Comparison of ENCODE assay signal across 14 cellular contexts in genomic region chr7:106423836-106424475, GRCh38.
DNase-seq lines count a peak whose midpoint lies in the region; ATAC-seq and TF ChIP-seq lines count a peak whose summit lies in the region.
"Had no signal": no experiment of that assay in that cellular context is flagged by ENCODE, and none has a peak within 500 bp of the region (broad histone marks: within the 10 kb centered on the region; RNA-seq: fewer than 3 reads in every experiment).

No MANE protein-coding gene starts in this region.

- H3K27ac Mint-ChIP-seq in activated CD4-positive, alpha-beta T cell treated with anti-CD3 and anti-CD28 coated beads for 36 hours = peak overlapping the region; percentile 99
- H3K27ac Mint-ChIP-seq in activated CD4-positive, alpha-beta memory T cell treated with anti-CD3 and anti-CD28 coated beads, Interleukin-2, amount 10 ng/mL, durations not matched to agents 7 days and 5 days = peak overlapping the region; percentile 21
- H3K27ac Mint-ChIP-seq in stimulated activated naive B cell treated with anti-CD40 and anti-IgM and Interleukin-4, amounts not matched to agents 10 μg/mL and 1 μg/mL and 100 μg/mL, for 72 hours = peak overlapping the region; percentile 97

- H3K9me3 Mint-ChIP-seq in activated CD4-positive, alpha-beta T cell treated with anti-CD3 and anti-CD28 coated beads for 36 hours (ENCODE audit: low read depth) = peaks cover 2% of the 10 kb centered on the region
- no peaks in the 10 kb centered on the region for H3K9me3 Mint-ChIP-seq in activated CD4-positive, alpha-beta memory T cell treated with anti-CD3 and anti-CD28 coated beads, Interleukin-2, amount 10 ng/mL, durations not matched to agents 7 days and 5 days
- H3K9me3 Mint-ChIP-seq in stimulated activated naive B cell treated with anti-CD40 and anti-IgM and Interleukin-4, amounts not matched to agents 10 μg/mL and 1 μg/mL and 100 μg/mL, for 72 hours = peaks cover 0 to 5% of the 10 kb centered on the region in 2 donors

- H3K27me3 Mint-ChIP-seq in activated CD4-positive, alpha-beta T cell treated with anti-CD3 and anti-CD28 coated beads for 36 hours = peaks cover 4% of the 10 kb centered on the region
- no peaks in the 10 kb centered on the region for H3K27me3 Mint-ChIP-seq in activated CD4-positive, alpha-beta memory T cell treated with anti-CD3 and anti-CD28 coated beads, Interleukin-2, amount 10 ng/mL, durations not matched to agents 7 days and 5 days
- peaks cover 0 to 4% of the 10 kb centered on the region in 2 donors for H3K27me3 Mint-ChIP-seq in stimulated activated naive B cell treated with anti-CD40 and anti-IgM and Interleukin-4, amounts not matched to agents 10 μg/mL and 1 μg/mL and 100 μg/mL, for 72 hours

- peaks cover 88% of the 10 kb centered on the region for H3K4me1 Mint-ChIP-seq in activated CD4-positive, alpha-beta T cell treated with anti-CD3 and anti-CD28 coated beads for 36 hours
- peaks cover 43% of the 10 kb centered on the region for H3K4me1 Mint-ChIP-seq in activated CD4-positive, alpha-beta memory T cell treated with anti-CD3 and anti-CD28 coated beads, Interleukin-2, amount 10 ng/mL, durations not matched to agents 7 days and 5 days
- H3K4me1 Mint-ChIP-seq in stimulated activated naive B cell treated with anti-CD40 and anti-IgM and Interleukin-4, amounts not matched to agents 10 μg/mL and 1 μg/mL and 100 μg/mL, for 72 hours = peaks cover 41 to 67% of the 10 kb centered on the region in 2 donors

- DNase-seq in activated CD4-positive, alpha-beta T cell treated with anti-CD3 and anti-CD28 coated beads for 36 hours = no peak
- DNase-seq in activated CD4-positive, alpha-beta T cell treated with anti-CD3 and anti-CD28 coated beads, Interleukin-2, amount 50 U/mL, for 48 hours = no peak
- DNase-seq in activated CD4-positive, alpha-beta memory T cell treated with anti-CD3 and anti-CD28 coated beads, Interleukin-2, amount 10 ng/mL, durations not matched to agents 7 days and 5 days = no peak
- DNase-seq in foreskin keratinocyte (no peak), T1000 (lab: John Stamatoyannopoulos, UW) (no peak), NCI-H510A (lab: John Stamatoyannopoulos, UW) (no peak), NCI-H2029 (lab: John Stamatoyannopoulos, UW) (no peak)
- no peak for DNase-seq in stimulated activated naive B cell treated with anti-CD40 and anti-IgM and Interleukin-4, amounts not matched to agents 10 μg/mL and 1 μg/mL and 100 μg/mL, for 72 hours
- DNase-seq: ACHN, activated gamma-delta T cell treated with Interleukin-2 at 50 U/mL for 16 hours, DND-41, head of caudate nucleus, KBM-7, Peyer's patch had no signal

- no peaks in the 10 kb centered on the region for H3K27me3 ChIP-seq in foreskin keratinocyte
- H3K27me3 ChIP-seq: Peyer's patch had no signal

- POLR2A ChIA-PET in activated CD4-positive, alpha-beta T cell treated with anti-CD3 and anti-CD28 coated beads for 36 hours (lab: Charles Lee) = interaction anchor here (0.6 kb wide), 1 partner anchor 333 kb away, joined by 3 read pairs; no protein-coding TSS in a partner anchor
- POLR2A ChIA-PET in activated CD4-positive, alpha-beta memory T cell treated with anti-CD3 and anti-CD28 coated beads, Interleukin-2, amount 10 ng/mL, durations not matched to agents 7 days and 5 days (lab: Charles Lee) = interaction anchor here (2.6 kb wide), 1 partner anchor 139 kb away, joined by 9 read pairs; the partner anchor contains the start of gene NAMPT

- no peak for ATAC-seq in activated CD4-positive, alpha-beta T cell treated with anti-CD3 and anti-CD28 coated beads for 36 hours
- ATAC-seq in foreskin keratinocyte = no peak
- no peak for ATAC-seq in stimulated activated naive B cell treated with anti-CD40 and anti-IgM and Interleukin-4, amounts not matched to agents 10 μg/mL and 1 μg/mL and 100 μg/mL, for 72 hours (replicated peaks)

- H3K4me3 Mint-ChIP-seq in activated CD4-positive, alpha-beta T cell treated with anti-CD3 and anti-CD28 coated beads for 36 hours = peak overlapping the region; percentile 70
- H3K4me3 Mint-ChIP-seq in activated CD4-positive, alpha-beta memory T cell treated with anti-CD3 and anti-CD28 coated beads, Interleukin-2, amount 10 ng/mL, durations not matched to agents 7 days and 5 days = no peak overlapping the region
- H3K4me3 Mint-ChIP-seq in stimulated activated naive B cell treated with anti-CD40 and anti-IgM and Interleukin-4, amounts not matched to agents 10 μg/mL and 1 μg/mL and 100 μg/mL, for 72 hours = peak overlapping the region; percentile 27 to 70

- H3K27ac ChIP-seq in foreskin keratinocyte = peak overlapping the region; percentile 87

- TF ChIP-seq CTCF in foreskin keratinocyte (conservative IDR thresholded peaks at IDR 0.05) = no peak

- H3K4me1 ChIP-seq in foreskin keratinocyte = peaks cover 12% of the 10 kb centered on the region

- CTCF ChIA-PET in activated CD4-positive, alpha-beta T cell treated with anti-CD3 and anti-CD28 coated beads for 36 hours (lab: Charles Lee) = interaction anchor here (1.0 kb wide), 1 partner anchor 39 kb away, joined by 4 read pairs; no protein-coding TSS in a partner anchor
- CTCF ChIA-PET in activated CD4-positive, alpha-beta memory T cell treated with anti-CD3 and anti-CD28 coated beads, Interleukin-2, amount 10 ng/mL, durations not matched to agents 7 days and 5 days (lab: Charles Lee) = no interaction called here

- H3K36me3 Mint-ChIP-seq in activated CD4-positive, alpha-beta T cell treated with anti-CD3 and anti-CD28 coated beads for 36 hours (ENCODE audit: low read depth) = peaks cover 19% of the 10 kb centered on the region
- H3K36me3 Mint-ChIP-seq in activated CD4-positive, alpha-beta memory T cell treated with anti-CD3 and anti-CD28 coated beads, Interleukin-2, amount 10 ng/mL, durations not matched to agents 7 days and 5 days (ENCODE audit: low read depth) = no peaks in the 10 kb centered on the region
- peaks cover 0 to 2% of the 10 kb centered on the region in 2 donors for H3K36me3 Mint-ChIP-seq in stimulated activated naive B cell treated with anti-CD40 and anti-IgM and Interleukin-4, amounts not matched to agents 10 μg/mL and 1 μg/mL and 100 μg/mL, for 72 hours

- intact Hi-C loops in activated CD4-positive, alpha-beta T cell treated with anti-CD3 and anti-CD28 coated beads for 36 hours (cut with DNase I, micrococcal nuclease) = loop anchor here (1.0 to 10.0 kb wide), 6 partner anchors 39 to 1409 kb away; partner anchors contain the start of genes KMT2E (in 2 of the 2) and PIK3CG (in 1 of the 2)

Comparison
In these comparisons a context has a peak if more than half of its experiments do, and no peak if none do; other contexts are left out.
1. H3K27ac Mint-ChIP-seq: peak in every context shown above with its lines; median percentile 99 in activated CD4-positive, alpha-beta T cell treated with anti-CD3 and anti-CD28 coated beads for 36 hours; 97 in stimulated activated naive B cell treated with anti-CD40 and anti-IgM and Interleukin-4, amounts not matched to agents 10 μg/mL and 1 μg/mL and 100 μg/mL, for 72 hours; 21 in activated CD4-positive, alpha-beta memory T cell treated with anti-CD3 and anti-CD28 coated beads, Interleukin-2, amount 10 ng/mL, durations not matched to agents 7 days and 5 days.